In genomic region chr15:72970965-72971746, GRCh38 we compare ENCODE assay signal across 1 cellular context.
TF ChIP-seq lines count a peak whose summit lies in the region.

No MANE protein-coding gene starts in this region.

TF ChIP-seq in WTC11, 78 proteins besides CTCF, POLR2A, EP300 and RAD21 (continued from another document):
- TF ChIP-seq STAT6 (CRISPR knock-in tag; conservative IDR thresholded peaks at IDR 0.05; ENCODE audit: low read depth), result no peak
- TF ChIP-seq SOX15 (CRISPR knock-in tag; IDR thresholded peaks at IDR 0.05), result no peak
- TF ChIP-seq JUN (CRISPR knock-in tag; IDR thresholded peaks at IDR 0.05), result no peak
- no peak for TF ChIP-seq RORB (CRISPR knock-in tag; IDR thresholded peaks at IDR 0.05)
